In the genomic region with DNA sequence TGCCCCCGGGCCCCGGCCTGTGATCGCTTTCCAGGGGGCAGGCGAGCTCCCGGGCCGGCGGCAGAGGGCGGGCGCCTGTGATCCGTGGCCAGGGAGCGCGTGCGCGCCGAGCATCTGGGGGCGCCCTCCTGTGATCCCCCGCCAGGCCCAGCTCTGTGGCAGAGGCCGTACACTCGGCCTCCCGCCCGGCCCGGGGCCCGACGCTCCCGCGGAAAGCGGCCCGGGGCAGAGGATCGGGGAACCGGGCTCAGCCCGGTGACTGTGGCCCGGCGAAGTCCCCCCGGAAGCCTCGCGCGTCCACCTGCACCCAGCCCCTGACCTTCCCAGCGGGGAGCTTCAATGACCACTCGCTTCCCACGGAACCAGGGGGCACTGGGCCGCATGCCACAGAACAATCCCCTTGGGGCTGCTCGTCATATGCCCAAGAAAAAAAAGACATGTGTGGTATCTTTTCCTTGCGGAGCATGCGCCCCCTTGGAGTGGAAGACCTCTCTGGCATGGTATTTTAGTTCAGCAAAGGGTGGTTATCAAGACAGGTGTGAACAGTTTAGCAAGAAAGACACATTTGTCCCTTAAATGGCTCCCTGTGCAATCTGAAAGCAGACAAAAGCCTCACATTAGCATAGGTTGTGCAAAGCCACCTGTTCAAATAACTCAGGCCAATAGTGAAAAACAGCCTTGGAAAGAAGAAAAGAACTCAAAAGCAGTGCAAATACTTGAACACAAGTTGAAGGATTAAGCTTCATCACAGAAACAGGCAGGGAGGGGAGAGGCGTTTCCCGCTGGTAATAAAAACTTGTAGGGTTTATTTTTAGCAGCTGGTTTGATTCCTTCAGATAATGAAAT, we compare ENCODE assay signal across 10 cellular contexts.
A peak's percentile ranks its signal among the peaks of the same experiment; 100 is the strongest.
DNase-seq lines count a peak whose midpoint lies in the region; ATAC-seq, FAIRE-seq and TF ChIP-seq lines count a peak whose summit lies in the region.
"Had no signal": no experiment of that assay in that cellular context is flagged by ENCODE, and none has a peak within 500 bp of the region (broad histone marks: within the 10 kb centered on the region; RNA-seq: fewer than 3 reads in every experiment).

No MANE protein-coding gene starts in this region.

- H3K4ac ChIP-seq in IMR-90 (ENCODE audit: low read depth, low read length): no peak overlapping the region

- H3K14ac ChIP-seq in IMR-90 (replicated peaks; ENCODE audit: low read depth, low read length): no peak overlapping the region

- TF ChIP-seq CTCF in AG04450 (IDR thresholded peaks at IDR 0.05; ENCODE audit: low read depth, low read length) (no peak), IMR-90 (conservative IDR thresholded peaks at IDR 0.05; ENCODE audit: low read depth, low read length) (no peak), astrocyte of the cerebellum (IDR thresholded peaks at IDR 0.05; ENCODE audit: low read depth, low read length, missing control alignments) (peak; percentile 0), HepG2 (CRISPR knock-in tag; IDR thresholded peaks at IDR 0.05) (no peak), sigmoid colon (IDR thresholded peaks at IDR 0.05) (no peak)

- DNase-seq in AG04450 (ENCODE audit: low read depth, low spot score) (no peak), IMR-90 (no peak), astrocyte of the cerebellum (ENCODE audit: low read depth) (no peak), HepG2 (ENCODE audit: low spot score) (no peak), sigmoid colon (no peak), D341Med (ENCODE audit: low spot score) (no peak)
- no peak for DNase-seq in stimulated activated CD4-positive, alpha-beta T cell treated with anti-CD3 and anti-CD28 coated beads, Interleukin-4, amount 100 ng/mL, for 4 hours

- POLR2A ChIA-PET in AG04450 (lab: Yijun Ruan, JAX) (no interaction called here), IMR-90 (lab: Charles Lee; ENCODE audit: unreplicated experiment) (no interaction called here), HepG2 (lab: Yijun Ruan, JAX) (no interaction called here)

- dilution Hi-C loops in IMR-90 (cut with HindIII; ENCODE audit: low sequenced_read_pairs, unreplicated experiment): no loop called here

- H3K27ac ChIP-seq in AG04450 (ENCODE audit: low read depth, low read length): no peak overlapping the region
- H3K27ac ChIP-seq in IMR-90 (ENCODE audit: insufficient read depth, low read length): no peak overlapping the region
- no peak overlapping the region for H3K27ac ChIP-seq in HepG2 (ENCODE audit: extremely low read length, insufficient read depth, low read length)
- no peak overlapping the region for H3K27ac ChIP-seq in sigmoid colon
- H3K27ac ChIP-seq: gastroesophageal sphincter had no signal

- H3K9ac ChIP-seq in IMR-90 (ENCODE audit: low read depth, low read length): no peak overlapping the region
- H3K9ac ChIP-seq in HepG2 (ENCODE audit: insufficient read depth, low read depth, low read length): no peak overlapping the region

- no peaks in the 10 kb centered on the region for H3K36me3 ChIP-seq in IMR-90 (ENCODE audit: control insufficient read depth, insufficient read depth, low read length)
- H3K36me3 ChIP-seq in HepG2 (replicated peaks in 1 of 2; ENCODE audit: control insufficient read depth in 1 of 2, insufficient read depth in 2 of 2, low read length in 2 of 2): no peaks in the 10 kb centered on the region
- no peaks in the 10 kb centered on the region for H3K36me3 ChIP-seq in sigmoid colon
- H3K36me3 ChIP-seq: gastroesophageal sphincter had no signal

- no peak for TF ChIP-seq EP300 in HepG2 (IDR thresholded peaks at IDR 0.05; ENCODE audit: low read depth in 2 of 2, low read length in 2 of 2)
- TF ChIP-seq EP300 in HepG2 (CRISPR knock-in tag; IDR thresholded peaks at IDR 0.05; ENCODE audit: borderline replicate concordance): no peak
- no peak for TF ChIP-seq EP300 in sigmoid colon (IDR thresholded peaks at IDR 0.05)

- no peak overlapping the region for H2AK5ac ChIP-seq in IMR-90 (ENCODE audit: low read depth, low read length)

- in situ Hi-C loops in IMR-90 (cut with MboI; ENCODE audit: low sequenced_read_pairs): no loop called here
- in situ Hi-C loops in astrocyte of the cerebellum (cut with HindIII; ENCODE audit: low sequenced_read_pairs): loop anchor here (5.0 kb wide), 1 partner anchor 61 kb away; no protein-coding TSS in a partner anchor
- in situ Hi-C loops in HepG2 (cut with HindIII; ENCODE audit: extremely low pct_ligation_motif_present, low pct_unique_long_range_greater_than_20kb): loop anchor here (5.0 to 25.0 kb wide), 2 partner anchors 154 to 409 kb away; no protein-coding TSS in a partner anchor

- H2AFZ ChIP-seq in IMR-90 (replicated peaks; ENCODE audit: low read length, poor library complexity) (peak overlapping the region; percentile 75), HepG2 (ENCODE audit: low read length) (no peak overlapping the region)

- H4K20me1 ChIP-seq in IMR-90 (ENCODE audit: insufficient read depth, low read length): no peaks in the 10 kb centered on the region
- no peaks in the 10 kb centered on the region for H4K20me1 ChIP-seq in HepG2 (ENCODE audit: insufficient read depth, low read length)

- no peaks in the 10 kb centered on the region for H3K79me2 ChIP-seq in HepG2 (ENCODE audit: insufficient read depth, low read length)

- peak; percentile 66; the same call in 1 of the 2 replicates for ATAC-seq in IMR-90 (ENCODE audit: low read depth)
- no peak; the same call in 1 of the 3 replicates for ATAC-seq in HepG2
- ATAC-seq in HG03565 (IDR thresholded peaks at IDR 0.05; ENCODE audit: unreplicated experiment): no peak
- ATAC-seq: gastroesophageal sphincter had no signal

- no peak overlapping the region for H2BK15ac ChIP-seq in IMR-90 (ENCODE audit: low read depth, low read length)

- no peak overlapping the region for H2BK120ac ChIP-seq in IMR-90 (ENCODE audit: low read depth, low read length)

- intact Hi-C loops in IMR-90 (cut with micrococcal nuclease): no loop called here
- intact Hi-C loops in HepG2 (cut with micrococcal nuclease; ENCODE audit: unreplicated experiment): loop anchor here (5.0 to 10.0 kb wide), 2 partner anchors 154 to 182 kb away; no protein-coding TSS in a partner anchor
- intact Hi-C loops in sigmoid colon (cut with DNase I): no loop called here

- no peak overlapping the region for H2BK5ac ChIP-seq in IMR-90 (ENCODE audit: low read depth, low read length, poor library complexity, severe bottlenecking)

- no peak overlapping the region for H4K8ac ChIP-seq in IMR-90 (ENCODE audit: low read depth in 2 of 2, low read length in 2 of 2)

- FAIRE-seq in HepG2 (lab: Jason Lieb, UNC): no peak

- H3K4me1 ChIP-seq in IMR-90 (ENCODE audit: control insufficient read depth, insufficient read depth, low read length): no peaks in the 10 kb centered on the region; the same call in 1 of the 2 replicates
- peaks cover 19% of the 10 kb centered on the region for H3K4me1 ChIP-seq in HepG2 (ENCODE audit: insufficient read depth, low read length)
- H3K4me1 ChIP-seq in sigmoid colon: peaks cover 0 to 9% (median 6%) of the 10 kb centered on the region in 4 donors

- no peak overlapping the region for H2AK9ac ChIP-seq in IMR-90 (replicated peaks; ENCODE audit: low read depth, low read length, poor library complexity)

- H3K9me1 ChIP-seq in IMR-90 (ENCODE audit: insufficient read depth, low read length): no peaks in the 10 kb centered on the region

- no peak for TF ChIP-seq POLR2A in IMR-90 (IDR thresholded peaks at IDR 0.05; ENCODE audit: low read depth, low read length)
- no peak for TF ChIP-seq POLR2A in HepG2 (IDR thresholded peaks at IDR 0.05; ENCODE audit: insufficient read depth in 1 of 2, low read depth in 2 of 2, low read length in 2 of 2)
- TF ChIP-seq POLR2A in sigmoid colon (IDR thresholded peaks at IDR 0.05): no peak

- H3K23ac ChIP-seq in IMR-90 (ENCODE audit: low read depth, low read length): no peak overlapping the region

- BruUV-seq in IMR-90 (replicated peaks; lab: Mats Ljungman, UMichigan): no TSS peak
- BruUV-seq in HepG2 (replicated peaks; lab: Mats Ljungman, UMichigan): no TSS peak

- H3K4me3 ChIP-seq in AG04450 (ENCODE audit: low read depth, low read length) (peak overlapping the region; percentile 39; the same call in 1 of the 2 replicates), IMR-90 (ENCODE audit: insufficient read depth, low read depth, low read length) (0 out of 2 replicates have a peak overlapping the region, but pooled peaks have one; percentile 26), astrocyte of the cerebellum (ENCODE audit: low read depth, low read length) (peak overlapping the region; percentile 33), HepG2 (replicated peaks in 1 of 3; ENCODE audit: insufficient read depth in 1 of 3, low read depth in 2 of 3, low read length in 3 of 3) (no peak overlapping the region), sigmoid colon (peak overlapping the region in 2 of 4 donors; percentile 4 to 15)
- H3K4me3 ChIP-seq: smooth muscle cell had no signal

- H3K18ac ChIP-seq in IMR-90 (ENCODE audit: low read depth, low read length): no peak overlapping the region

- no peak overlapping the region for H3K56ac ChIP-seq in IMR-90 (ENCODE audit: extremely low read depth, insufficient read depth, low read length)

- H4K91ac ChIP-seq in IMR-90 (ENCODE audit: insufficient read depth, low read depth, low read length): no peak overlapping the region

- H3K27me3 ChIP-seq in AG04450 (ENCODE audit: control insufficient read depth, insufficient read depth, low read length) (peaks cover 9% of the 10 kb centered on the region), IMR-90 (ENCODE audit: control insufficient read depth, insufficient read depth, low read length) (peaks cover 17% of the 10 kb centered on the region), HepG2 (ENCODE audit: control insufficient read depth in 1 of 2, insufficient read depth in 2 of 2, low read length in 2 of 2) (peaks cover 2 to 4% of the 10 kb centered on the region in 2 experiments; a peak in 1 of 5 replicates), sigmoid colon (peaks cover 0 to 30% (median 0%) of the 10 kb centered on the region in 3 donors)

- H3K4me2 ChIP-seq in IMR-90 (ENCODE audit: low read depth, low read length): peak overlapping the region; percentile 87; the same call in 1 of the 2 replicates
- H3K4me2 ChIP-seq in HepG2 (ENCODE audit: low read depth, low read length): no peak overlapping the region
- H3K4me2 ChIP-seq: smooth muscle cell had no signal

- no peak overlapping the region for H2BK20ac ChIP-seq in IMR-90 (ENCODE audit: low read depth, low read length)

- H3K9me3 ChIP-seq in AG04450 (ENCODE audit: control insufficient read depth, insufficient read depth, low read length): no peaks in the 10 kb centered on the region; the same call in 1 of the 2 replicates
- no peaks in the 10 kb centered on the region for H3K9me3 ChIP-seq in IMR-90 (ENCODE audit: control insufficient read depth, insufficient read depth, low read length)
- no peaks in the 10 kb centered on the region for H3K9me3 ChIP-seq in HepG2 (ENCODE audit: low read length)
- H3K9me3 ChIP-seq in sigmoid colon: no peaks in the 10 kb centered on the region
- H3K9me3 ChIP-seq: gastroesophageal sphincter had no signal

- WGBS in IMR-90 (ENCODE audit: extremely low coverage in 2 of 2, insufficient read length in 1 of 2), 2 experiments: 4% methylated on average over 26 of the region's 46 CpGs; no CpG with 5 or more reads in 1 of the 2 experiments
- WGBS in HepG2 (ENCODE audit: low lambda C conversion rate): 73% methylated on average over 25 of the region's 46 CpGs
- 3 to 8% methylated on average over 46 of the region's 46 CpGs for whole genome bisulfite sequencing in sigmoid colon, 2 donors

- H3K79me1 ChIP-seq in IMR-90 (ENCODE audit: low read depth in 1 of 2, low read length in 2 of 2): no peaks in the 10 kb centered on the region

- no peak for TF ChIP-seq RAD21 in IMR-90 (IDR thresholded peaks at IDR 0.05; ENCODE audit: low read length)
- TF ChIP-seq RAD21 in HepG2 (CRISPR knock-in tag; IDR thresholded peaks at IDR 0.05): no peak

- H4K5ac ChIP-seq in IMR-90 (ENCODE audit: low read depth, low read length): no peak overlapping the region

- CTCF ChIA-PET in AG04450 (lab: Charles Lee): interaction anchor here (1.8 kb wide), 1 partner anchor 401 kb away, joined by 4 read pairs; no protein-coding TSS in a partner anchor
- CTCF ChIA-PET in IMR-90 (lab: Yijun Ruan, JAX): no interaction called here
- CTCF ChIA-PET in HepG2 (lab: Yijun Ruan, JAX; ENCODE audit: low intra/inter-chr PET ratio, low total read pairs): no interaction called here

Comparison
In these comparisons a context has a peak if more than half of its experiments do, and no peak if none do; other contexts are left out.
1. H3K4me3 ChIP-seq: peak in AG04450 (single experiment), IMR-90 (single experiment) and astrocyte of the cerebellum (single experiment); none in HepG2 (0 of 3).